14 cellular contexts compared by ENCODE assay signal in genomic region chr7:149414171-149414570, GRCh38.
"Had no signal": no experiment of that assay in that cellular context is flagged by ENCODE, and none has a peak within 500 bp of the region (broad histone marks: within the 10 kb centered on the region; RNA-seq: fewer than 3 reads in every experiment).

No MANE protein-coding gene starts in this region.

- H3K27ac ChIP-seq: breast epithelium, left lung, parathyroid adenoma, right atrium auricular region, thyroid gland, uterus had no signal

- DNase-seq: activated CD4-positive, alpha-beta T cell treated with anti-CD3 and anti-CD28 coated beads for 1 hour; activated CD8-positive, alpha-beta memory T cell treated with anti-CD3 and anti-CD28 coated beads, Interleukin-2, amount 10 ng/mL, durations not matched to agents 7 days and 5 days; activated gamma-delta T cell treated with Interleukin-2 at 50 U/mL for 16 hours; activated naive CD8-positive, alpha-beta T cell treated with anti-CD3 and anti-CD28 coated beads, Interleukin-2, amount 10 ng/mL, durations not matched to agents 7 days and 5 days; left lung; thyroid gland; uterus had no signal

- H3K79me2 ChIP-seq: parathyroid adenoma had no signal

- H3K9me3 Mint-ChIP-seq: stimulated activated effector memory CD8-positive, alpha-beta T cell treated with anti-CD3 and anti-CD28 coated beads, Interleukin-12 subunit alpha, Interleukin-12 subunit beta, amount 100 ng/mL, for 72 hours; T-helper 2 cell treated with Interferon-gamma antibody and Interleukin-4, amounts not matched to agents 5 μg/mL and 100 μg/mL, for 36 hours had no signal

- H3K9me3 ChIP-seq: breast epithelium, left lung, right atrium auricular region, thyroid gland, uterus had no signal

- H3K36me3 Mint-ChIP-seq: activated CD8-positive, alpha-beta memory T cell treated with anti-CD3 and anti-CD28 coated beads, Interleukin-2, amount 10 ng/mL, durations not matched to agents 7 days and 5 days; activated naive CD8-positive, alpha-beta T cell treated with anti-CD3 and anti-CD28 coated beads, Interleukin-2, amount 10 ng/mL, durations not matched to agents 7 days and 5 days had no signal

- H3K27me3 ChIP-seq: breast epithelium, right atrium auricular region, thyroid gland, uterus had no signal

- H3K9ac ChIP-seq: parathyroid adenoma had no signal

- H3K36me3 ChIP-seq: breast epithelium, left lung, right atrium auricular region, thyroid gland, uterus had no signal

- H3K27ac Mint-ChIP-seq: activated CD8-positive, alpha-beta memory T cell treated with anti-CD3 and anti-CD28 coated beads, Interleukin-2, amount 10 ng/mL, durations not matched to agents 7 days and 5 days; activated naive CD8-positive, alpha-beta T cell treated with anti-CD3 and anti-CD28 coated beads, Interleukin-2, amount 10 ng/mL, durations not matched to agents 7 days and 5 days; memory B cell; stimulated activated effector memory CD8-positive, alpha-beta T cell treated with anti-CD3 and anti-CD28 coated beads, Interleukin-12 subunit alpha, Interleukin-12 subunit beta, amount 100 ng/mL, for 72 hours; T-helper 2 cell treated with Interferon-gamma antibody and Interleukin-4, amounts not matched to agents 5 μg/mL and 100 μg/mL, for 36 hours had no signal

- H3K4me3 Mint-ChIP-seq: activated CD8-positive, alpha-beta memory T cell treated with anti-CD3 and anti-CD28 coated beads, Interleukin-2, amount 10 ng/mL, durations not matched to agents 7 days and 5 days; memory B cell had no signal

- ATAC-seq: esophagus mucosa had no signal

- H3K4me3 ChIP-seq: left lung, thyroid gland, uterus had no signal

- H3K4me1 ChIP-seq: breast epithelium, left lung, parathyroid adenoma, thyroid gland, uterus had no signal
